In genomic region chr18:57793630-57793986, GRCh38 we compare ENCODE assay signal across 13 cellular contexts. TPM values are rescaled to one million over a fixed set of nuclear protein-coding genes. Genes with fewer than 3 reads are reported as not detected.
DNase-seq lines count a peak whose midpoint lies in the region; ATAC-seq and TF ChIP-seq lines count a peak whose summit lies in the region.
"Had no signal": no experiment of that assay in that cellular context is flagged by ENCODE, and none has a peak within 500 bp of the region (broad histone marks: within the 10 kb centered on the region; RNA-seq: fewer than 3 reads in every experiment).

No MANE protein-coding gene starts in this region.

- no TSS peak for BruUV-seq in A673 (replicated peaks; lab: Mats Ljungman, UMichigan)

- no peak overlapping the region for H3K23ac ChIP-seq in mesendoderm (ENCODE audit: low read length)

- H3K36me3 ChIP-seq in A673 (ENCODE audit: insufficient read depth, low read length, poor library complexity, severe bottlenecking) (peaks cover 11% of the 10 kb centered on the region), ascending aorta (peaks cover 0 to 6% of the 10 kb centered on the region in 2 donors), skeletal muscle satellite cell (ENCODE audit: insufficient read depth, low read length) (peaks cover 3% of the 10 kb centered on the region), mesendoderm (ENCODE audit: control insufficient read depth, insufficient read depth, low read length) (no peaks in the 10 kb centered on the region)
- H3K36me3 ChIP-seq: adrenal gland had no signal

- H3K9me3 ChIP-seq in A673 (ENCODE audit: low read depth, low read length, poor library complexity, severe bottlenecking) (no peaks in the 10 kb centered on the region), ascending aorta (no peaks in the 10 kb centered on the region), skeletal muscle satellite cell (replicated peaks; ENCODE audit: low read length) (no peaks in the 10 kb centered on the region)
- H3K9me3 ChIP-seq: adrenal gland had no signal

- H2BK15ac ChIP-seq in mesendoderm (replicated peaks; ENCODE audit: low read depth) = no peak overlapping the region

- H2BK5ac ChIP-seq in mesendoderm (ENCODE audit: low read length) = no peak overlapping the region

- ATAC-seq in left lobe of liver = no peak

- H3K79me2 ChIP-seq in mesendoderm (ENCODE audit: control insufficient read depth, insufficient read depth, low read length) = no peaks in the 10 kb centered on the region

- H3K79me1 ChIP-seq in mesendoderm (ENCODE audit: low read length) = peaks cover 1% of the 10 kb centered on the region

- CTCF ChIA-PET in A673 (lab: Charles Lee) = no interaction called here

- H3K56ac ChIP-seq in mesendoderm (ENCODE audit: low read length) = no peak overlapping the region

- H4K5ac ChIP-seq in mesendoderm (ENCODE audit: low read length) = no peak overlapping the region

- H3K27ac ChIP-seq in A673 (ENCODE audit: low read depth, low read length, poor library complexity, severe bottlenecking) (peak overlapping the region; percentile 69), ascending aorta (peak overlapping the region; percentile 69 to 80), mesendoderm (ENCODE audit: low read depth, low read length) (no peak overlapping the region)
- H3K27ac ChIP-seq: HL-60 had no signal

- H3K4me1 ChIP-seq in A673 (ENCODE audit: insufficient read depth, low read length, poor library complexity, severe bottlenecking) = peaks cover 57% of the 10 kb centered on the region
- H3K4me1 ChIP-seq in ascending aorta = peaks cover 14 to 69% of the 10 kb centered on the region in 2 donors
- H3K4me1 ChIP-seq in skeletal muscle satellite cell (ENCODE audit: control insufficient read depth, insufficient read depth, low read length) = peaks cover 39% of the 10 kb centered on the region
- H3K4me1 ChIP-seq in mesendoderm (ENCODE audit: control insufficient read depth, low read depth, low read length) = peaks cover 2% of the 10 kb centered on the region

- no peak for DNase-seq in A673 (ENCODE audit: low spot score)
- no peak for DNase-seq in ascending aorta (ENCODE audit: low spot score in 2 of 2)
- DNase-seq in left lobe of liver (ENCODE audit: low spot score) = peak; percentile 16
- no peak for DNase-seq in NCI-H2029 treated with DMSO at 0.1 percent for 48 hours (lab: John Stamatoyannopoulos, UW)
- no peak for DNase-seq in activated effector memory CD4-positive, alpha-beta T cell treated with Interleukin-2 at 50 U/mL for 16 hours
- DNase-seq in mesendoderm = no peak
- DNase-seq in NOMO-1 treated with dmso at 0.1 percent for 144 hours (lab: John Stamatoyannopoulos, UW; ENCODE audit: unreplicated experiment) = no peak
- DNase-seq: NCI-H1417 treated with DMSO at 0.1 percent for 48 hours, nucleus accumbens had no signal

- POLR2A ChIA-PET in A673 (lab: Charles Lee; ENCODE audit: low non-redundant PET) = no interaction called here

- intact Hi-C loops in A673 (cut with micrococcal nuclease; ENCODE audit: unreplicated experiment) (no loop called here), ascending aorta (cut with DNase I) (no loop called here)

- no peak overlapping the region for H3K4ac ChIP-seq in mesendoderm (ENCODE audit: low read depth, low read length)

- H3K9ac ChIP-seq in skeletal muscle satellite cell (ENCODE audit: low read depth, low read length) (no peak overlapping the region), mesendoderm (ENCODE audit: low read length) (no peak overlapping the region)

- peak overlapping the region; percentile 4 for H3K4me3 ChIP-seq in A673 (ENCODE audit: low read depth, low read length, poor library complexity, severe bottlenecking)
- peak overlapping the region in 1 of 2 donors; percentile 55 for H3K4me3 ChIP-seq in ascending aorta
- H3K4me3 ChIP-seq in skeletal muscle satellite cell (ENCODE audit: low read length) = peak overlapping the region; percentile 49
- H3K4me3 ChIP-seq in mesendoderm (ENCODE audit: low read length) = no peak overlapping the region
- H3K4me3 ChIP-seq: adrenal gland, lung had no signal

- no peak overlapping the region for H4K8ac ChIP-seq in mesendoderm (ENCODE audit: low read depth, low read length)

- WGBS in mesendoderm (ENCODE audit: extremely low coverage, insufficient coverage, low lambda C conversion rate) = no CpG with 5 or more reads among the region's 1 CpG

- no peak for TF ChIP-seq CTCF in A673 (conservative IDR thresholded peaks at IDR 0.05; ENCODE audit: low read depth, low read length)
- TF ChIP-seq CTCF in ascending aorta (IDR thresholded peaks at IDR 0.05) = no peak

- H2AK5ac ChIP-seq in mesendoderm (ENCODE audit: low read length) = no peak overlapping the region

- H3K27me3 ChIP-seq in A673 (replicated peaks; ENCODE audit: insufficient read depth, low read depth, low read length, poor library complexity) (no peaks in the 10 kb centered on the region), ascending aorta (no peaks in the 10 kb centered on the region), skeletal muscle satellite cell (ENCODE audit: control insufficient read depth, insufficient read depth, low read length) (no peaks in the 10 kb centered on the region), mesendoderm (ENCODE audit: insufficient read depth, low read length, poor library complexity) (no peaks in the 10 kb centered on the region)
- H3K27me3 ChIP-seq: adrenal gland had no signal

- peak overlapping the region; percentile 70 for H3K4me2 ChIP-seq in skeletal muscle satellite cell (ENCODE audit: low read length)
- no peak overlapping the region for H3K4me2 ChIP-seq in mesendoderm (ENCODE audit: low read length)

- H3K18ac ChIP-seq in mesendoderm (ENCODE audit: low read length) = no peak overlapping the region

- H2BK120ac ChIP-seq in mesendoderm (ENCODE audit: low read depth, low read length) = no peak overlapping the region

RNA-seq across cellular contexts. Expression of gene ATP8B1, which starts 9.5 kb away (rescaled TPM):
- total RNA-seq in A673 (2021) = 35.6 and 39.3 TPM in 2 replicates
- total RNA-seq in ascending aorta = 30.9 TPM
- 12.1 TPM for total RNA-seq in left lobe of liver
- total RNA-seq in skeletal muscle satellite cell (2012; rRNA removed) = 19.7 and 23.6 TPM in 2 replicates
- 2.4 TPM for polyA plus RNA-seq in mesendoderm (2013, experiment 1 of 2)
- polyA plus RNA-seq in mesendoderm (2013, experiment 2 of 2) = 2.4 TPM
